Comparison of ENCODE assay signal across 20 cellular contexts in the genomic region with DNA sequence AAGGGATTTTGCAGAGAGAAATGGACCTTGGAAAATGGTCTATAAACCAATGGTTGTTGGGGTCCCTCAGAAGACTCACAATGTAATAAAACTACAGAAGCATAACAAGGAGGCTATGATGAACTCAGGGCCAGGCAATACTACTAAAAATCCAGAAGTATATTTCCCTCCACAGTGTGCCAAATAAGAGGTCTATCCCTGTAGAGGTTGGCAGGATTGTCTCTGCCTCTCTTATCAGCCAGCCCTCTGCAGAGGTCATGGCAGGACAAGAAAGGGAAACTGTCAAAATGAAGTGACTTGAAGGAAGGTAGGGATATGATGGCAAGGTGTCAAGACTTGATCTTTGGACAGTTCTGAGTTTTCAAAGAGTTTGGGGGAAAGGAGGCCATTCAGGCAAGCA.
DNase-seq lines count a peak whose midpoint lies in the region; ATAC-seq and TF ChIP-seq lines count a peak whose summit lies in the region.
"Had no signal": no experiment of that assay in that cellular context is flagged by ENCODE, and none has a peak within 500 bp of the region (broad histone marks: within the 10 kb centered on the region; RNA-seq: fewer than 3 reads in every experiment).

No MANE protein-coding gene starts in this region.

- H3K79me2 ChIP-seq in DND-41 (ENCODE audit: insufficient read depth, low read length) (no peaks in the 10 kb centered on the region), KMS-11 (ENCODE audit: insufficient read depth, low read depth) (no peaks in the 10 kb centered on the region)

- H3K27me3 ChIP-seq in DND-41 (ENCODE audit: insufficient read depth, low read length, poor library complexity) (no peaks in the 10 kb centered on the region), KMS-11 (ENCODE audit: insufficient read depth, low read depth) (no peaks in the 10 kb centered on the region)
- H3K27me3 ChIP-seq: SJCRH30 had no signal

- H3K27me3 Mint-ChIP-seq in natural killer cell treated with Interleukin-12 subunit alpha and Interleukin-12 subunit beta and Interleukin-15 and Interleukin-18, amount 100 ng/mL, for 72 hours = no peaks in the 10 kb centered on the region

- no peak for ATAC-seq in DND-41 (ENCODE audit: insufficient read depth, low read depth)
- no peak for ATAC-seq in natural killer cell treated with Interleukin-12 subunit alpha and Interleukin-12 subunit beta and Interleukin-15 and Interleukin-18, amount 100 ng/mL, for 72 hours

- peaks cover 54 to 65% of the 10 kb centered on the region in 2 donors for H3K4me1 Mint-ChIP-seq in natural killer cell treated with Interleukin-12 subunit alpha and Interleukin-12 subunit beta and Interleukin-15 and Interleukin-18, amount 100 ng/mL, for 72 hours (ENCODE audit: low read depth in 2 of 2)

- peak overlapping the region; percentile 14 to 48 for H3K27ac Mint-ChIP-seq in natural killer cell treated with Interleukin-12 subunit alpha and Interleukin-12 subunit beta and Interleukin-15 and Interleukin-18, amount 100 ng/mL, for 72 hours

- DNase-seq in DND-41 = no peak
- DNase-seq in cerebellar cortex (ENCODE audit: low spot score) = peak; percentile 18
- DNase-seq in natural killer cell treated with Interleukin-12 subunit alpha and Interleukin-12 subunit beta and Interleukin-15 and Interleukin-18, amount 100 ng/mL, for 72 hours (ENCODE audit: low spot score) = no peak
- no peak for DNase-seq in DMS114 treated with DMSO at 0.1 percent for 48 hours (lab: John Stamatoyannopoulos, UW; ENCODE audit: unreplicated experiment)
- DNase-seq in HEK293T (ENCODE audit: extremely low spot score) = no peak
- DNase-seq in pons (ENCODE audit: low spot score) = no peak
- DNase-seq: Calu3; CD8-positive, alpha-beta memory T cell; GDM1; GOT3; Kasumi-1; NCI-H1417; NCI-H1694 treated with DMSO at 0.1 percent for 48 hours; NCI-H510A treated with DMSO at 0.1 percent for 48 hours; NCI-H748 treated with DMSO at 0.1 percent for 48 hours; PC-9; SJCRH30 had no signal

- CTCF ChIA-PET in HEK293T (lab: Yijun Ruan, JAX) = interaction anchor here (0.6 to 1.6 kb wide), 2 partner anchors 90 to 163 kb away, joined by 3 to 6 read pairs; no protein-coding TSS in a partner anchor

- H3K9ac ChIP-seq in DND-41 (ENCODE audit: low read depth, low read length) (no peak overlapping the region), KMS-11 (peak overlapping the region; percentile 37; the same call in 1 of the 2 replicates)

- H3K9me3 Mint-ChIP-seq in natural killer cell treated with Interleukin-12 subunit alpha and Interleukin-12 subunit beta and Interleukin-15 and Interleukin-18, amount 100 ng/mL, for 72 hours = no peaks in the 10 kb centered on the region
- H3K9me3 Mint-ChIP-seq: CD8-positive, alpha-beta memory T cell had no signal

- no peaks in the 10 kb centered on the region for H3K9me3 ChIP-seq in DND-41 (ENCODE audit: insufficient read depth, low read length, severe bottlenecking)
- H3K9me3 ChIP-seq: SJCRH30 had no signal

- TF ChIP-seq CTCF in DND-41 (IDR thresholded peaks at IDR 0.05; ENCODE audit: borderline replicate concordance, extremely low read depth, low read length, poor library complexity, severe bottlenecking) (no peak), KMS-11 (conservative IDR thresholded peaks at IDR 0.05; ENCODE audit: low read depth, low read length) (no peak)

- H3K4me3 ChIP-seq in DND-41 (ENCODE audit: low read depth in 1 of 2, low read length in 2 of 2) = no peak overlapping the region
- H3K4me3 ChIP-seq in KMS-11 (IDR thresholded peaks at IDR 0.05; ENCODE audit: insufficient read depth, low read depth, low read length) = no peak overlapping the region
- H3K4me3 ChIP-seq: PC-9, SJCRH30 had no signal

- H3K4me2 ChIP-seq in DND-41 (ENCODE audit: insufficient read depth, low read length) = peak overlapping the region; percentile 58; the same call in 1 of the 2 replicates
- peak overlapping the region; percentile 75 for H3K4me2 ChIP-seq in KMS-11
- H3K4me2 ChIP-seq: PC-9 had no signal

- H3K36me3 ChIP-seq in DND-41 (ENCODE audit: insufficient read depth, low read length) = no peaks in the 10 kb centered on the region
- H3K36me3 ChIP-seq in KMS-11 (ENCODE audit: insufficient read depth) = no peaks in the 10 kb centered on the region
- H3K36me3 ChIP-seq: SJCRH30 had no signal

- peak overlapping the region; percentile 40 for H3K4me3 Mint-ChIP-seq in natural killer cell treated with Interleukin-12 subunit alpha and Interleukin-12 subunit beta and Interleukin-15 and Interleukin-18, amount 100 ng/mL, for 72 hours
- H3K4me3 Mint-ChIP-seq: CD8-positive, alpha-beta memory T cell had no signal

- no peaks in the 10 kb centered on the region for H3K36me3 Mint-ChIP-seq in natural killer cell treated with Interleukin-12 subunit alpha and Interleukin-12 subunit beta and Interleukin-15 and Interleukin-18, amount 100 ng/mL, for 72 hours
- H3K36me3 Mint-ChIP-seq: CD8-positive, alpha-beta memory T cell had no signal

- peaks cover 24% of the 10 kb centered on the region for H3K4me1 ChIP-seq in DND-41 (ENCODE audit: insufficient read depth, low read length)
- H3K4me1 ChIP-seq in KMS-11 (ENCODE audit: low read depth, poor library complexity, severe bottlenecking) = peaks cover 39% of the 10 kb centered on the region

- H4K20me1 ChIP-seq in DND-41 (ENCODE audit: insufficient read depth, low read length) (no peaks in the 10 kb centered on the region), KMS-11 (ENCODE audit: insufficient read depth) (no peaks in the 10 kb centered on the region)

- H3K27ac ChIP-seq in DND-41 (ENCODE audit: low read length) (no peak overlapping the region), KMS-11 (peak overlapping the region; percentile 75; the same call in 1 of the 2 replicates)
- H3K27ac ChIP-seq: C4-2B, PC-9, RWPE1, SJCRH30 had no signal

- POLR2A ChIA-PET in HEK293T (lab: Yijun Ruan, JAX) = interaction anchor here (1.7 kb wide), 1 partner anchor 35 kb away, joined by 5 read pairs; no protein-coding TSS in a partner anchor

- no peak overlapping the region for H2AFZ ChIP-seq in DND-41 (ENCODE audit: low read depth, low read length)
- H2AFZ ChIP-seq in KMS-11 (ENCODE audit: low read depth) = no peak overlapping the region
- H2AFZ ChIP-seq: PC-9 had no signal

TF ChIP-seq in HEK293T, 16 proteins besides CTCF, POLR2A, EP300 and RAD21:
- TF ChIP-seq ARNT (IDR thresholded peaks at IDR 0.05) = no peak
- no peak for TF ChIP-seq HDGF (IDR thresholded peaks at IDR 0.05; ENCODE audit: borderline replicate concordance)
- no peak for TF ChIP-seq FOXK2 (IDR thresholded peaks at IDR 0.05)
- TF ChIP-seq CTBP1 (IDR thresholded peaks at IDR 0.05; ENCODE audit: borderline replicate concordance) = no peak
- no peak for TF ChIP-seq FOXM1 (IDR thresholded peaks at IDR 0.05; ENCODE audit: borderline replicate concordance)
- no peak for TF ChIP-seq LEF1 (IDR thresholded peaks at IDR 0.05; ENCODE audit: borderline replicate concordance)
- no peak for TF ChIP-seq ZNF384 (IDR thresholded peaks at IDR 0.05)
- TF ChIP-seq, protein P1, sequence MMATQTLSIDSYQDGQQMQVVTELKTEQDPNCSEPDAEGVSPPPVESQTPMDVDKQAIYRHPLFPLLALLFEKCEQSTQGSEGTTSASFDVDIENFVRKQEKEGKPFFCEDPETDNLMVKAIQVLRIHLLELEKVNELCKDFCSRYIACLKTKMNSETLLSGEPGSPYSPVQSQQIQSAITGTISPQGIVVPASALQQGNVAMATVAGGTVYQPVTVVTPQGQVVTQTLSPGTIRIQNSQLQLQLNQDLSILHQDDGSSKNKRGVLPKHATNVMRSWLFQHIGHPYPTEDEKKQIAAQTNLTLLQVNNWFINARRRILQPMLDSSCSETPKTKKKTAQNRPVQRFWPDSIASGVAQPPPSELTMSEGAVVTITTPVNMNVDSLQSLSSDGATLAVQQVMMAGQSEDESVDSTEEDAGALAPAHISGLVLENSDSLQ (IDR thresholded peaks at IDR 0.05) = no peak
- TF ChIP-seq SUZ12 (IDR thresholded peaks at IDR 0.05) = no peak
